ENCODE assay signal across 35 cellular contexts in the genomic region with DNA sequence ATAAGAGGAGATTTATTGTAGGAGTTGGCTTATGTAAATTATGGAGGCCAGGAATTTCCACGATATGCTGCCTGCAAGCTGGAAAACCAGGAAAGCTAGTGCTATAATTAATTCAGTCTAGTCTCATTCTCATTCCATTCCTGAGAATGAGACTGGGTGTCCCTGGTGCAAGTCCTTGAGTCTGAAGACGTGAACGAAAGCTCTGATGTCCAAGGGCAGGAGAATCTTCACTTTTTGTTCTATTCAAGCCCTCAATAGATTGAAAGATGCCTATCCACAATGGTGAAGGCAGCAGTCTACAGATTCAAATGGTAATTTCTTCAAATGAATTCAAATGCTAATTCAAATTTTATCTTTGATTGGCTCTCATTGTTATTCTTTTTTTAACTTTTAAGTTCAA.
"Had no signal": no experiment of that assay in that cellular context is flagged by ENCODE, and none has a peak within 500 bp of the region (broad histone marks: within the 10 kb centered on the region; RNA-seq: fewer than 3 reads in every experiment).

No MANE protein-coding gene starts in this region.

- H3K4me3 Mint-ChIP-seq: activated CD4-positive, alpha-beta memory T cell treated with anti-CD3 and anti-CD28 coated beads, Interleukin-2, amount 10 ng/mL, durations not matched to agents 7 days and 5 days; activated CD4-positive, alpha-beta T cell treated with anti-CD3 and anti-CD28 coated beads for 36 hours; activated CD4-positive, alpha-beta T cell treated with anti-CD3 and anti-CD28 coated beads, Interleukin-2, amount 10 ng/mL, durations not matched to agents 24 days and 14 days; activated naive CD4-positive, alpha-beta T cell treated with anti-CD3 and anti-CD28 coated beads, Interleukin-2, amount 10 ng/mL, durations not matched to agents 7 days and 5 days; activated naive CD8-positive, alpha-beta T cell treated with anti-CD3 and anti-CD28 coated beads, Interleukin-2, amount 10 ng/mL, durations not matched to agents 7 days and 5 days; activated T-cell treated with anti-CD3 and anti-CD28 coated beads, Interleukin-2, amount 50 U/mL, for 24 hours; activated T-cell treated with anti-CD3 and anti-CD28 coated beads, Interleukin-2, amount 50 U/mL, for 72 hours; brain; endodermal cell; T-helper 17 cell; T-helper 2 cell treated with Interferon-gamma antibody and Interleukin-4, amounts not matched to agents 5 μg/mL and 100 μg/mL, for 36 hours had no signal

- ATAC-seq: activated CD4-positive, alpha-beta T cell treated with anti-CD3 and anti-CD28 coated beads for 36 hours; activated naive CD4-positive, alpha-beta T cell treated with anti-CD3 and anti-CD28 coated beads, Interleukin-2, amount 50 U/mL, for 72 hours; activated T-cell treated with anti-CD3 and anti-CD28 coated beads, Interleukin-2, amount 50 U/mL, for 72 hours; foreskin keratinocyte; gastrocnemius medialis; heart left ventricle; T-helper 17 cell had no signal

- H3K27me3 Mint-ChIP-seq: activated CD4-positive, alpha-beta memory T cell treated with anti-CD3 and anti-CD28 coated beads, Interleukin-2, amount 10 ng/mL, durations not matched to agents 7 days and 5 days; activated CD4-positive, alpha-beta T cell treated with anti-CD3 and anti-CD28 coated beads for 36 hours; activated CD4-positive, alpha-beta T cell treated with anti-CD3 and anti-CD28 coated beads, Interleukin-2, amount 10 ng/mL, durations not matched to agents 24 days and 14 days; activated naive CD4-positive, alpha-beta T cell treated with anti-CD3 and anti-CD28 coated beads, Interleukin-2, amount 10 ng/mL, durations not matched to agents 7 days and 5 days; activated naive CD8-positive, alpha-beta T cell treated with anti-CD3 and anti-CD28 coated beads, Interleukin-2, amount 10 ng/mL, durations not matched to agents 7 days and 5 days; activated T-cell treated with anti-CD3 and anti-CD28 coated beads, Interleukin-2, amount 50 U/mL, for 24 hours; brain; T-helper 17 cell had no signal

- DNase-seq: activated CD4-positive, alpha-beta memory T cell treated with anti-CD3 and anti-CD28 coated beads, Interleukin-2, amount 10 ng/mL, durations not matched to agents 7 days and 5 days; activated CD4-positive, alpha-beta T cell treated with anti-CD3 and anti-CD28 coated beads for 36 hours; activated CD4-positive, alpha-beta T cell treated with anti-CD3 and anti-CD28 coated beads, Interleukin-2, amount 10 ng/mL, durations not matched to agents 24 days and 14 days; activated CD4-positive, alpha-beta T cell treated with anti-CD3 and anti-CD28 coated beads, Interleukin-2, amount 50 U/mL, for 4 hours; activated CD4-positive, CD25-positive, alpha-beta regulatory T cell; activated CD4-positive, CD25-positive, alpha-beta regulatory T cell treated with anti-CD3 and anti-CD28 coated beads, Interleukin-2, amount 50 U/mL, for 72 hours; activated CD8-positive, alpha-beta memory T cell treated with anti-CD3 and anti-CD28 coated beads, Interleukin-2, amount 50 U/mL, for 48 hours; activated gamma-delta T cell; activated naive CD4-positive, alpha-beta T cell; activated naive CD4-positive, alpha-beta T cell treated with anti-CD3 and anti-CD28 coated beads, Interleukin-2, amount 10 ng/mL, durations not matched to agents 7 days and 5 days; activated naive CD8-positive, alpha-beta T cell treated with anti-CD3 and anti-CD28 coated beads, Interleukin-2, amount 10 ng/mL, durations not matched to agents 7 days and 5 days; activated T-cell treated with anti-CD3 and anti-CD28 coated beads for 4 hours; activated T-cell treated with anti-CD3 and anti-CD28 coated beads, Interleukin-2, amount 50 U/mL, for 24 hours; activated T-cell treated with anti-CD3 and anti-CD28 coated beads, Interleukin-2, amount 50 U/mL, for 72 hours; central memory CD4-positive, alpha-beta T cell; cerebellar nuclear complex; colonic mucosa; dorsolateral prefrontal cortex; effector memory CD4-positive, alpha-beta T cell; endodermal cell; erythroblast; foreskin keratinocyte; gastrocnemius medialis; glutamatergic neuron; heart left ventricle; T-helper 17 cell; T1000; WERI-Rb-1 had no signal

- H3K36me3 ChIP-seq: ascending aorta, breast epithelium, cardiac muscle cell, colonic mucosa, esophagus muscularis mucosa, gastrocnemius medialis, heart left ventricle, WERI-Rb-1 had no signal

- H3K4me3 ChIP-seq: ascending aorta, breast epithelium, cardiac muscle cell, colonic mucosa, dorsolateral prefrontal cortex, esophagus muscularis mucosa, gastrocnemius medialis, heart left ventricle had no signal

- H3K4me1 ChIP-seq: ascending aorta, breast epithelium, colonic mucosa, esophagus muscularis mucosa, foreskin keratinocyte, gastrocnemius medialis, heart left ventricle had no signal

- H3K27me3 ChIP-seq: ascending aorta, breast epithelium, cardiac muscle cell, colonic mucosa, dorsolateral prefrontal cortex, esophagus muscularis mucosa, foreskin keratinocyte, gastrocnemius medialis, heart left ventricle had no signal

- H3K27ac Mint-ChIP-seq: activated CD4-positive, alpha-beta memory T cell treated with anti-CD3 and anti-CD28 coated beads, Interleukin-2, amount 10 ng/mL, durations not matched to agents 7 days and 5 days; activated CD4-positive, alpha-beta T cell treated with anti-CD3 and anti-CD28 coated beads for 36 hours; activated CD4-positive, alpha-beta T cell treated with anti-CD3 and anti-CD28 coated beads, Interleukin-2, amount 10 ng/mL, durations not matched to agents 24 days and 14 days; activated naive CD4-positive, alpha-beta T cell treated with anti-CD3 and anti-CD28 coated beads, Interleukin-2, amount 10 ng/mL, durations not matched to agents 7 days and 5 days; activated naive CD4-positive, alpha-beta T cell treated with anti-CD3 and anti-CD28 coated beads, Interleukin-2, amount 50 U/mL, for 72 hours; activated naive CD8-positive, alpha-beta T cell treated with anti-CD3 and anti-CD28 coated beads, Interleukin-2, amount 10 ng/mL, durations not matched to agents 7 days and 5 days; activated T-cell treated with anti-CD3 and anti-CD28 coated beads, Interleukin-2, amount 50 U/mL, for 24 hours; activated T-cell treated with anti-CD3 and anti-CD28 coated beads, Interleukin-2, amount 50 U/mL, for 72 hours; brain; endodermal cell; T-helper 17 cell; T-helper 2 cell treated with Interferon-gamma antibody and Interleukin-4, amounts not matched to agents 5 μg/mL and 100 μg/mL, for 36 hours had no signal

- H3K9me3 ChIP-seq: ascending aorta, breast epithelium, colonic mucosa, esophagus muscularis mucosa, gastrocnemius medialis, heart left ventricle had no signal

- H3K4me1 Mint-ChIP-seq: activated CD4-positive, alpha-beta memory T cell treated with anti-CD3 and anti-CD28 coated beads, Interleukin-2, amount 10 ng/mL, durations not matched to agents 7 days and 5 days; activated CD4-positive, alpha-beta T cell treated with anti-CD3 and anti-CD28 coated beads for 36 hours; activated CD4-positive, alpha-beta T cell treated with anti-CD3 and anti-CD28 coated beads, Interleukin-2, amount 10 ng/mL, durations not matched to agents 24 days and 14 days; activated naive CD4-positive, alpha-beta T cell treated with anti-CD3 and anti-CD28 coated beads, Interleukin-2, amount 10 ng/mL, durations not matched to agents 7 days and 5 days; activated naive CD8-positive, alpha-beta T cell treated with anti-CD3 and anti-CD28 coated beads, Interleukin-2, amount 10 ng/mL, durations not matched to agents 7 days and 5 days; brain; endodermal cell; T-helper 17 cell had no signal

- H3K36me3 Mint-ChIP-seq: activated naive CD4-positive, alpha-beta T cell treated with anti-CD3 and anti-CD28 coated beads, Interleukin-2, amount 10 ng/mL, durations not matched to agents 7 days and 5 days; activated naive CD4-positive, alpha-beta T cell treated with anti-CD3 and anti-CD28 coated beads, Interleukin-2, amount 50 U/mL, for 72 hours; activated naive CD8-positive, alpha-beta T cell treated with anti-CD3 and anti-CD28 coated beads, Interleukin-2, amount 10 ng/mL, durations not matched to agents 7 days and 5 days; brain had no signal

- H3K9me3 Mint-ChIP-seq: activated CD4-positive, alpha-beta T cell treated with anti-CD3 and anti-CD28 coated beads, Interleukin-2, amount 10 ng/mL, durations not matched to agents 24 days and 14 days; activated naive CD8-positive, alpha-beta T cell treated with anti-CD3 and anti-CD28 coated beads, Interleukin-2, amount 10 ng/mL, durations not matched to agents 7 days and 5 days had no signal

- H3K27ac ChIP-seq: ascending aorta, breast epithelium, cardiac muscle cell, colonic mucosa, dorsolateral prefrontal cortex, esophagus muscularis mucosa, foreskin keratinocyte, gastrocnemius medialis, heart left ventricle, WERI-Rb-1 had no signal
